ENCODE assay signal across 13 cellular contexts in the genomic region with DNA sequence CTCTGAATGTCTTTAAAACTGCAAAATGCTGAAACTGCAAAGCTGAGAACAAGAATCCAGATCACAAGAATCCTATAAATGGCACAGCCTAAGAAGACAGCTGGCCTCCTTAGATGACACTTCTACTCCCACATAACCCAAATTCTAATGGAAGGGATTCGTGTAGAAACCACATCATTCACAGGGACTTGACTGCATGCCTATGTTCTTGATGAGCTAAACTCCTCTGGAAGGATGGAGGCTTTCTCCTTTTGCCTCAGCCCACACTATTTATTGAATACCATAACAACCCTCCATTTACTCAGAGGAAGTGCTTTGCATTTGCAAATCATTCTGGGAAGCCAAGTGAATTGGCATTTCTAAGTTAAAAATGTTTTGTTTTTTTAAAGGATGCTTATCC.
A peak's percentile ranks its signal among the peaks of the same experiment; 100 is the strongest.
DNase-seq lines count a peak whose midpoint lies in the region; ATAC-seq and TF ChIP-seq lines count a peak whose summit lies in the region.
"Had no signal": no experiment of that assay in that cellular context is flagged by ENCODE, and none has a peak within 500 bp of the region (broad histone marks: within the 10 kb centered on the region; RNA-seq: fewer than 3 reads in every experiment).

No MANE protein-coding gene starts in this region.

- H3K4me1 Mint-ChIP-seq in GM23338, result peaks cover 17% of the 10 kb centered on the region
- H3K4me1 Mint-ChIP-seq: CD4-positive, CD25-positive, alpha-beta regulatory T cell had no signal

- H3K4me1 ChIP-seq in GM23338 (ENCODE audit: insufficient read depth), result peaks cover 24% of the 10 kb centered on the region
- H3K4me1 ChIP-seq in upper lobe of right lung, result no peaks in the 10 kb centered on the region
- H3K4me1 ChIP-seq: BLaER1 treated with 17β-estradiol and CSF1 and Interleukin-3, amounts not matched to agents 10 nM and 100 nM had no signal

- ATAC-seq in GM23338, result no peak
- peak; percentile 24 for ATAC-seq in upper lobe of right lung

- no peak overlapping the region for H2AFZ ChIP-seq in GM23338

- no peaks in the 10 kb centered on the region; the same call in 2 of the 3 replicates for H3K9me3 Mint-ChIP-seq in GM23338

- H3K36me3 Mint-ChIP-seq in GM23338 (ENCODE audit: low read depth), result no peaks in the 10 kb centered on the region
- H3K36me3 Mint-ChIP-seq: CD4-positive, CD25-positive, alpha-beta regulatory T cell had no signal

- H3K79me2 ChIP-seq in GM23338 (replicated peaks; ENCODE audit: insufficient read depth), result no peaks in the 10 kb centered on the region

- H3K27me3 ChIP-seq in GM23338 (ENCODE audit: insufficient read depth) (no peaks in the 10 kb centered on the region), upper lobe of right lung (no peaks in the 10 kb centered on the region)
- H3K27me3 ChIP-seq: BLaER1 treated with 17β-estradiol and CSF1 and Interleukin-3, amounts not matched to agents 10 nM and 100 nM had no signal

- H3F3A ChIP-seq in GM23338 (replicated peaks; ENCODE audit: low read depth), result no peaks in the 10 kb centered on the region

- H3K36me3 ChIP-seq in GM23338 (ENCODE audit: insufficient read depth) (no peaks in the 10 kb centered on the region), upper lobe of right lung (no peaks in the 10 kb centered on the region)
- H3K36me3 ChIP-seq: BLaER1 treated with 17β-estradiol and CSF1 and Interleukin-3, amounts not matched to agents 10 nM and 100 nM had no signal

- intact Hi-C loops in upper lobe of right lung (cut with DNase I), result no loop called here

- no peaks in the 10 kb centered on the region for H3K9me3 ChIP-seq in upper lobe of right lung
- H3K9me3 ChIP-seq: BLaER1 treated with 17β-estradiol and CSF1 and Interleukin-3, amounts not matched to agents 10 nM and 100 nM had no signal

- no peak overlapping the region; the same call in 1 of the 2 replicates for H3K27ac Mint-ChIP-seq in GM23338
- H3K27ac Mint-ChIP-seq: CD4-positive, CD25-positive, alpha-beta regulatory T cell had no signal

- TF ChIP-seq CTCF in GM23338 (conservative IDR thresholded peaks at IDR 0.05; ENCODE audit: low read depth in 2 of 2) (no peak), upper lobe of right lung (IDR thresholded peaks at IDR 0.05) (no peak)

- H3K27ac ChIP-seq in GM23338 (ENCODE audit: low read depth) (no peak overlapping the region), upper lobe of right lung (no peak overlapping the region), substantia nigra (ENCODE audit: low read depth, low read length, poor library complexity, severe bottlenecking) (no peak overlapping the region)
- H3K27ac ChIP-seq: BLaER1 treated with 17β-estradiol and CSF1 and Interleukin-3, amounts not matched to agents 10 nM and 100 nM had no signal

- peaks cover 10% of the 10 kb centered on the region for H3K9me2 ChIP-seq in GM23338 (ENCODE audit: insufficient read depth)

- H3K27me3 Mint-ChIP-seq in GM23338 (ENCODE audit: insufficient read depth, low read depth, poor library complexity), result no peaks in the 10 kb centered on the region
- H3K27me3 Mint-ChIP-seq: CD4-positive, CD25-positive, alpha-beta regulatory T cell had no signal

- DNase-seq in GM23338 (ENCODE audit: low spot score) (peak; percentile 6), inferior parietal cortex (ENCODE audit: extremely low spot score) (peak; percentile 75), occipital lobe (lab: John Stamatoyannopoulos, UW) (peak; percentile 15), upper lobe of right lung (no peak), HPDE6-E6E7 (ENCODE audit: extremely low spot score) (no peak), NCI-H1092 treated with DMSO at 0.1 percent for 48 hours (lab: John Stamatoyannopoulos, UW) (no peak), substantia nigra (lab: John Stamatoyannopoulos, UW) (no peak)
- DNase-seq: 8988T; AML-193; CD4-positive, CD25-positive, alpha-beta regulatory T cell; DMS53; H7 had no signal

- H3K4me3 Mint-ChIP-seq in GM23338, result peak overlapping the region; percentile 10; the same call in 1 of the 3 replicates
- H3K4me3 Mint-ChIP-seq: CD4-positive, CD25-positive, alpha-beta regulatory T cell had no signal

- H3K4me2 ChIP-seq in GM23338, result peak overlapping the region; percentile 46
- H3K4me2 ChIP-seq: BLaER1 treated with 17β-estradiol and CSF1 and Interleukin-3, amounts not matched to agents 10 nM and 100 nM had no signal

- H3K4me3 ChIP-seq in GM23338 (no peak overlapping the region), upper lobe of right lung (no peak overlapping the region)
- H3K4me3 ChIP-seq: BLaER1 treated with 17β-estradiol and CSF1 and Interleukin-3, amounts not matched to agents 10 nM and 100 nM had no signal

- H4K20me1 ChIP-seq in GM23338 (replicated peaks; ENCODE audit: insufficient read depth), result no peaks in the 10 kb centered on the region
- H4K20me1 ChIP-seq: BLaER1 treated with 17β-estradiol and CSF1 and Interleukin-3, amounts not matched to agents 10 nM and 100 nM had no signal

TF ChIP-seq in GM23338, 12 proteins besides CTCF, POLR2A, EP300 and RAD21 (continues in another document):
- TF ChIP-seq NANOG (IDR thresholded peaks at IDR 0.05; ENCODE audit: borderline replicate concordance) (no peak), ZNF462 (CRISPR knock-in tag; IDR thresholded peaks at IDR 0.05) (no peak)

Comparison
In these comparisons a context has a peak if more than half of its experiments do, and no peak if none do; other contexts are left out.
1. DNase-seq: peak in GM23338 (single experiment), inferior parietal cortex (single experiment) and occipital lobe (single experiment); none in upper lobe of right lung (single experiment), HPDE6-E6E7 (single experiment), NCI-H1092 treated with DMSO at 0.1 percent for 48 hours (single experiment) and substantia nigra (0 of 49).